In the genomic region with DNA sequence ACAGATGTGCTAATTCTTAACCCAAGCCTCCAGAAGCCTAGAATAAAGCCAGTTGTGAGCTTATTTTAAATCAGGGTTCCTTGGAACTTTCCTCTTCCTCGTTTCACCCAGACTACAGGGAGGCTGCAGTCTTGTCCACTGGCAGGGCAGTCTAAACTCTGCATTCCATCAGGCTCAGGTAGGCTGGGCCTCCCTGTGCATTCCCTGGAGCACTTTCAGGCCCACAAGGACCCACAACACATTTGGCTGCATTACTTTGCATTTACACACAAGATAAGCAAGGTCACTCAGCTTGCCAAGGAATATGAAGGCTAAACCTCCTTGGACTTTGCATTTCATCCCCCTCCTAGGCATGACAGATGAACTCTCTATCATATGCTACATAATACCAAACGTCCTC, we compare ENCODE assay signal across 25 cellular contexts.
"Had no signal": no experiment of that assay in that cellular context is flagged by ENCODE, and none has a peak within 500 bp of the region (broad histone marks: within the 10 kb centered on the region; RNA-seq: fewer than 3 reads in every experiment).

No MANE protein-coding gene starts in this region.

- H3K27me3 Mint-ChIP-seq: naive thymus-derived CD4-positive, alpha-beta T cell; natural killer cell treated with Interleukin-12 subunit alpha and Interleukin-12 subunit beta and Interleukin-15 and Interleukin-18, amount 100 ng/mL, for 72 hours; stimulated activated naive CD8-positive, alpha-beta T cell treated with anti-CD3 and anti-CD28 coated beads, Interleukin-15, amount 100 ng/mL, for 72 hours; type B pancreatic cell had no signal

- H3K27me3 ChIP-seq: hepatocyte, left lung, ovary, tibial nerve, uterus had no signal

- H3K27ac Mint-ChIP-seq: natural killer cell treated with Interleukin-12 subunit alpha and Interleukin-12 subunit beta and Interleukin-15 and Interleukin-18, amount 100 ng/mL, for 72 hours; stimulated activated effector memory CD8-positive, alpha-beta T cell treated with anti-CD3 and anti-CD28 coated beads, Interleukin-12 subunit alpha, Interleukin-12 subunit beta, amount 100 ng/mL, for 72 hours; stimulated activated naive CD8-positive, alpha-beta T cell treated with anti-CD3 and anti-CD28 coated beads, Interleukin-15, amount 100 ng/mL, for 72 hours; type B pancreatic cell had no signal

- H3K36me3 ChIP-seq: left lung, lower lobe of right lung, ovary, prostate gland, tibial nerve, uterus had no signal

- H3K4me2 ChIP-seq: hepatocyte had no signal

- H3K4me3 Mint-ChIP-seq: naive thymus-derived CD4-positive, alpha-beta T cell; natural killer cell treated with Interleukin-12 subunit alpha and Interleukin-12 subunit beta and Interleukin-15 and Interleukin-18, amount 100 ng/mL, for 72 hours; stimulated activated effector memory CD8-positive, alpha-beta T cell treated with anti-CD3 and anti-CD28 coated beads, Interleukin-12 subunit alpha, Interleukin-12 subunit beta, amount 100 ng/mL, for 72 hours; stimulated activated naive CD8-positive, alpha-beta T cell treated with anti-CD3 and anti-CD28 coated beads, Interleukin-15, amount 100 ng/mL, for 72 hours; type B pancreatic cell had no signal

- FAIRE-seq: kidney had no signal

- ATAC-seq: left colon; left lung; lower lobe of right lung; mucosa of descending colon; naive thymus-derived CD4-positive, alpha-beta T cell; natural killer cell treated with Interleukin-12 subunit alpha and Interleukin-12 subunit beta and Interleukin-15 and Interleukin-18, amount 100 ng/mL, for 72 hours; right cardiac atrium; sciatic nerve; stimulated activated naive CD8-positive, alpha-beta T cell treated with anti-CD3 and anti-CD28 coated beads, Interleukin-15, amount 100 ng/mL, for 72 hours had no signal

- DNase-seq: kidney; left colon; left lung; lower lobe of right lung; mesendoderm; midbrain; mucosa of descending colon; naive thymus-derived CD4-positive, alpha-beta T cell; ovary; right cardiac atrium; stimulated activated CD4-positive, alpha-beta T cell treated with anti-CD3 and anti-CD28 coated beads, Interleukin-12 subunit alpha, Interleukin-12 subunit beta, amount 100 ng/mL, for 4 hours; stimulated activated CD4-positive, alpha-beta T cell treated with anti-CD3 and anti-CD28 coated beads, Interleukin-15, amount 100 ng/mL, for 24 hours; stimulated activated CD4-positive, alpha-beta T cell treated with anti-CD3 and anti-CD28 coated beads, Interleukin-4, amount 100 ng/mL, for 24 hours; stimulated activated naive CD4-positive, alpha-beta T cell treated with Interleukin-2 at 50 U/mL for 16 hours; stimulated activated naive CD8-positive, alpha-beta T cell treated with anti-CD3 and anti-CD28 coated beads, Interleukin-15, amount 100 ng/mL, for 72 hours; substantia nigra; uterus had no signal

- H3K79me2 ChIP-seq: hepatocyte had no signal

- H3K9me3 ChIP-seq: left lung, lower lobe of right lung, mucosa of descending colon, ovary, prostate gland, tibial nerve, uterus had no signal

- H2AFZ ChIP-seq: hepatocyte had no signal

- H3K4me1 Mint-ChIP-seq: stimulated activated effector memory CD8-positive, alpha-beta T cell treated with anti-CD3 and anti-CD28 coated beads, Interleukin-12 subunit alpha, Interleukin-12 subunit beta, amount 100 ng/mL, for 72 hours; stimulated activated naive CD8-positive, alpha-beta T cell treated with anti-CD3 and anti-CD28 coated beads, Interleukin-15, amount 100 ng/mL, for 72 hours had no signal

- H3K9me3 Mint-ChIP-seq: naive thymus-derived CD4-positive, alpha-beta T cell; natural killer cell treated with Interleukin-12 subunit alpha and Interleukin-12 subunit beta and Interleukin-15 and Interleukin-18, amount 100 ng/mL, for 72 hours; stimulated activated effector memory CD8-positive, alpha-beta T cell treated with anti-CD3 and anti-CD28 coated beads, Interleukin-12 subunit alpha, Interleukin-12 subunit beta, amount 100 ng/mL, for 72 hours; stimulated activated naive CD8-positive, alpha-beta T cell treated with anti-CD3 and anti-CD28 coated beads, Interleukin-15, amount 100 ng/mL, for 72 hours; type B pancreatic cell had no signal

- H3K4me1 ChIP-seq: left lung, lower lobe of right lung, prostate gland, tibial nerve, uterus had no signal

- H3K27ac ChIP-seq: hepatocyte, left lung, lower lobe of right lung, ovary, prostate gland, skin epidermis, tibial nerve, uterus had no signal

- H3K36me3 Mint-ChIP-seq: natural killer cell treated with Interleukin-12 subunit alpha and Interleukin-12 subunit beta and Interleukin-15 and Interleukin-18, amount 100 ng/mL, for 72 hours; stimulated activated effector memory CD8-positive, alpha-beta T cell treated with anti-CD3 and anti-CD28 coated beads, Interleukin-12 subunit alpha, Interleukin-12 subunit beta, amount 100 ng/mL, for 72 hours; type B pancreatic cell had no signal

- H3K4me3 ChIP-seq: hepatocyte, left lung, lower lobe of right lung, mucosa of descending colon, ovary, prostate gland, skin epidermis, tibial nerve, uterus had no signal
